12 cellular contexts compared by ENCODE assay signal in the genomic region with DNA sequence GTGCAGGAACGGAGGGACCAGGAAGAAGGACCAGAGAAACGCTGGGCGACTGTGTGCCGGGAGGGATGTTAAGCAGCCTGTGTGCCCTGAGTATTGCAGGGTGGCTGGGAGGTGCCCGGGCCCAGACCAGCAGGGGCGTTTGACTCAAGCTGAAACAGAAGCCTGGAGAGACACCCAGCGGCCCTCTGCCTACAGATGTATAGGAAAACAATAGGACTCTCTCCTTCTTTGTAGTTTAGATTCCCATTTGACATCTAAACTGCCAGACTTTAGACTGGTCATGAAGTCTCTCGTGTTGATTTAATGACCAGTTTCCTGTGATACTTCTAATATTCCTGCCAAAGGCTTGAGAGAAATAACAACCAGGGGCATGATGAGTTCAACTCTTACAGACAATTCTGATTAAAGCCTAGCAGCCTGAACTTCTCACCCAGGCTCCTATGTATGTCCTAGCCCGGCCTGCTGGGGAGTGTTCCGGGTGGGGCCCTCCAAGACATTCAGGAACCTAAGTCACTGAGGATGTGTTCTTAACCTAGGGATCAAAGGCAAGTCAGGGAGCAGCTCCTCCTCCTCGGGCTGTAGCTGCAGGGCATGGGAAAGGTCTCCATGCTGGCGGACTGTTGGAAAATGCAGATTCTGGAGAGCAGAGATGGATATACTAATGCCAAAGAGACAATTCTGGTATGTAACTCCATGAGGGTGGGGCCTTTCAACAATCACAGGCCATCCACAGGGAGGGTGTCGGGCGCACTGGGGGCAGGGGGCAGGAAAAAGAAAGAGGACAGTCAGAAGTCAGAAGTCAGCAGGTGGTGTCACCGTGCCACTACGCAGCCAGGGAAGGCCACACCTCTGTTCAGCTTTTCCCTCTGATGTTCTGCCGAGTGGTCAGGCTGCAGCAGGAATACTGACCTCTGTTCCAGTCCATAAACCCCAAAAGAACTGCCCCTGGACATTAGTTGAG.
A peak's percentile ranks its signal among the peaks of the same experiment; 100 is the strongest.
DNase-seq lines count a peak whose midpoint lies in the region; ATAC-seq, FAIRE-seq and TF ChIP-seq lines count a peak whose summit lies in the region.
"Had no signal": no experiment of that assay in that cellular context is flagged by ENCODE, and none has a peak within 500 bp of the region (broad histone marks: within the 10 kb centered on the region; RNA-seq: fewer than 3 reads in every experiment).

No MANE protein-coding gene starts in this region.

- H4K20me1 ChIP-seq in H9 (ENCODE audit: control insufficient read depth, insufficient read depth, insufficient read length): no peaks in the 10 kb centered on the region

- H3K27ac ChIP-seq in H9 (ENCODE audit: insufficient read length, low read depth, low read length) (no peak overlapping the region), gastrocnemius medialis (peak overlapping the region in 3 of 4 donors; percentile 47 to 55 (median 54))

- no peak for DNase-seq in H9
- peak; percentile 15 for DNase-seq in bronchial epithelial cell (ENCODE audit: low read depth)
- peak; percentile 17 for DNase-seq in hepatic stellate cell (ENCODE audit: low spot score)
- DNase-seq in gastrocnemius medialis: no peak
- no peak for DNase-seq in germinal center (ENCODE audit: low spot score)
- no peak for DNase-seq in epidermal melanocyte (ENCODE audit: insufficient read length, low spot score)
- DNase-seq in ecto neural progenitor cell (ENCODE audit: low spot score): no peak
- DNase-seq in H4 (ENCODE audit: low spot score): no peak
- DNase-seq: activated B cell treated with CpG ODN at 0.5 μM for 24 hours; activated naive CD4-positive, alpha-beta T cell treated with Interleukin-2 at 50 U/mL for 16 hours; foreskin melanocyte; naive B cell had no signal

- FAIRE-seq in bronchial epithelial cell (lab: Jason Lieb, UNC): no peak

- H2BK20ac ChIP-seq in H9 (ENCODE audit: low read depth, low read length, poor library complexity, severe bottlenecking): no peak overlapping the region

- H4K8ac ChIP-seq in H9 (replicated peaks; ENCODE audit: insufficient read length, low read depth, low read length): no peak overlapping the region

- no peak overlapping the region for H3T11ph ChIP-seq in H9 (ENCODE audit: low read length)

- H2BK12ac ChIP-seq in H9 (ENCODE audit: insufficient read length, low read depth, low read length): no peak overlapping the region

- intact Hi-C loops in gastrocnemius medialis (cut with DNase I; ENCODE audit: low total_unique reads): no loop called here

- no peak overlapping the region for H3K56ac ChIP-seq in H9 (ENCODE audit: insufficient read length, low read depth, low read length)

- no peak overlapping the region for H2AFZ ChIP-seq in H9 (ENCODE audit: low read length)

- H3K4me1 ChIP-seq in H9 (ENCODE audit: insufficient read depth, low read length) (no peaks in the 10 kb centered on the region), gastrocnemius medialis (peaks cover 3% of the 10 kb centered on the region in 2 donors)

- no peaks in the 10 kb centered on the region for H3K23me2 ChIP-seq in H9 (ENCODE audit: insufficient read length, low read depth, low read length, poor library complexity, severe bottlenecking)

- H3K23ac ChIP-seq in H9 (ENCODE audit: insufficient read length, low read depth, low read length): no peak overlapping the region

- H3K4me1 Mint-ChIP-seq in H9: peaks cover 0 to 5% of the 10 kb centered on the region in 2 experiments
- H3K4me1 Mint-ChIP-seq: activated B cell treated with CpG ODN at 0.5 μM for 24 hours, naive B cell had no signal

- no peak overlapping the region for H3K18ac ChIP-seq in H9 (ENCODE audit: insufficient read length, low read depth, low read length)

- H3K4me3 ChIP-seq in bronchial epithelial cell (ENCODE audit: low read depth, low read length) (no peak overlapping the region), gastrocnemius medialis (no peak overlapping the region)

- H3K4ac ChIP-seq in H9 (ENCODE audit: low read depth, low read length): no peak overlapping the region

- in situ Hi-C loops in gastrocnemius medialis (cut with MboI; ENCODE audit: low sequenced_read_pairs in 4 of 4): no loop called here

- no peak overlapping the region for H3K4me3 Mint-ChIP-seq in H9
- H3K4me3 Mint-ChIP-seq: activated B cell treated with CpG ODN at 0.5 μM for 24 hours, naive B cell had no signal

- TF ChIP-seq POLR2A in gastrocnemius medialis (IDR thresholded peaks at IDR 0.05): no peak

- H3K27me3 ChIP-seq in H9 (ENCODE audit: insufficient read depth, low read length) (no peaks in the 10 kb centered on the region), bronchial epithelial cell (ENCODE audit: control insufficient read depth, insufficient read depth, low read length) (no peaks in the 10 kb centered on the region), gastrocnemius medialis (no peaks in the 10 kb centered on the region)

- no peaks in the 10 kb centered on the region for H3K79me2 ChIP-seq in H9 (ENCODE audit: insufficient read depth, low read length)

- no peak overlapping the region for H3K4me2 ChIP-seq in H9 (ENCODE audit: insufficient read depth, insufficient read length, low read length)

- no peak overlapping the region for H4K5ac ChIP-seq in H9 (ENCODE audit: insufficient read length, low read depth, low read length)

- no peak overlapping the region for H2AK5ac ChIP-seq in H9 (ENCODE audit: insufficient read length, low read length)

- no peaks in the 10 kb centered on the region for H3K36me3 Mint-ChIP-seq in H9 (ENCODE audit: insufficient read depth in 1 of 3, low read depth in 3 of 3)
- H3K36me3 Mint-ChIP-seq: naive B cell had no signal

- ATAC-seq in gastrocnemius medialis: peak; percentile 41 to 49

- no CpG with 5 or more reads among the region's 17 CpGs for WGBS in H9 (ENCODE audit: extremely low coverage, insufficient read length, low lambda C conversion rate)

- H2BK5ac ChIP-seq in H9 (ENCODE audit: insufficient read length, low read length): no peak overlapping the region

- no peak overlapping the region for H2BK15ac ChIP-seq in H9 (ENCODE audit: low read depth, low read length)

- H3K9me3 Mint-ChIP-seq in H9: no peaks in the 10 kb centered on the region
- H3K9me3 Mint-ChIP-seq: activated B cell treated with CpG ODN at 0.5 μM for 24 hours, naive B cell had no signal

- H2BK120ac ChIP-seq in H9 (ENCODE audit: low read depth, low read length, poor library complexity, severe bottlenecking): no peak overlapping the region

- TF ChIP-seq CTCF in H9 (conservative IDR thresholded peaks at IDR 0.05): 0 out of 3 replicates have a peak, but pooled peaks have one; percentile 13
- no peak for TF ChIP-seq CTCF in bronchial epithelial cell (IDR thresholded peaks at IDR 0.05; ENCODE audit: insufficient read depth, low read length, severe bottlenecking)
- no peak for TF ChIP-seq CTCF in gastrocnemius medialis (IDR thresholded peaks at IDR 0.05 in 4 of 5, conservative IDR thresholded peaks at IDR 0.05 in 1 of 5)

- no peak overlapping the region for H3K14ac ChIP-seq in H9 (ENCODE audit: insufficient read depth, low read length)

- H3K27me3 Mint-ChIP-seq in H9 (ENCODE audit: low read depth): no peaks in the 10 kb centered on the region

- H4K91ac ChIP-seq in H9 (ENCODE audit: insufficient read length, low read depth, low read length): no peak overlapping the region

- no peak overlapping the region for H3K9ac ChIP-seq in H9 (ENCODE audit: extremely low read depth, insufficient read length, low read length)

- peak overlapping the region in 2 of 3 experiments; percentile 84 to 85; a peak in 3 of 7 replicates for H3K27ac Mint-ChIP-seq in H9
- H3K27ac Mint-ChIP-seq: activated B cell treated with CpG ODN at 0.5 μM for 24 hours, naive B cell had no signal

- H3K79me1 ChIP-seq in H9 (ENCODE audit: insufficient read depth, low read depth, low read length, poor library complexity, severe bottlenecking): no peaks in the 10 kb centered on the region

- H3K36me3 ChIP-seq in bronchial epithelial cell (ENCODE audit: control insufficient read depth, insufficient read depth, low read length) (no peaks in the 10 kb centered on the region), gastrocnemius medialis (no peaks in the 10 kb centered on the region)

- H3K9me3 ChIP-seq in H9 (ENCODE audit: control insufficient read depth, low read depth, low read length) (no peaks in the 10 kb centered on the region), gastrocnemius medialis (no peaks in the 10 kb centered on the region)

Comparison
In these comparisons a context has a peak if more than half of its experiments do, and no peak if none do; other contexts are left out.
1. DNase-seq: peak in bronchial epithelial cell (single experiment) and hepatic stellate cell (single experiment); none in H9 (single experiment), gastrocnemius medialis (0 of 2), germinal center (single experiment), epidermal melanocyte (single experiment), ecto neural progenitor cell (single experiment) and H4 (single experiment).